In the genomic region with DNA sequence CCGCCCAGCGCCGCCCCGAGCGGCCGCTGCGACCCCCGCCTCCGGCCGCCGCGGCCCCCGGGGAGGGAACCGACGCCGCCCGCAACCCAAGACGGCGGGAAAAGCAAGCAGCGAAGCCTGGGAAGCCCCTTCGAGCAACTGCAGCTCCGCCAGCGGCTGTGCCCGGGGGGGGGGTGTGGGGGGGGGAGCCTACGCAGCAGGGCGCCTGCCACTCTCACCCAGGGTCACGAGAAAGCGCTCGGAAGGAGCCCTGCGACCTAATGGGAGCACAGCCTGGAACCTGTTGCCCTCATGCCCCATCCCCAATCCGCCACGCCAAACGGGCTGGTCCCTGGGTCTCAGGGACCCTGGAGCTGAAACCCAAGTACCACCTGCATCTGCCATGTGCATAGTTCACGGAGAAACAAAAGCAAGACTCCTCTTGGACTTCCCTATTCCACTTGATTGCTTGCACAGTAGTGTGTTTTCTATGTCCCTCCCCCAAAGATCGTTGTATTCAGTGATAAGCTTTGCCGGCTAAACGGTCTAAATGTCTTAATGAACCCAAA, we compare ENCODE assay signal across 1 cellular context.
TF ChIP-seq lines count a peak whose summit lies in the region.

No MANE protein-coding gene starts in this region.

TF ChIP-seq in H1, 55 proteins besides CTCF, POLR2A, EP300 and RAD21:
- no peak for TF ChIP-seq FOSL1 (IDR thresholded peaks at IDR 0.05; ENCODE audit: insufficient read depth, low read depth, low read length)
- no peak for TF ChIP-seq TAF7 (optimal IDR thresholded peaks at IDR 0.05; ENCODE audit: borderline replicate concordance, low read depth, low read length)
- TF ChIP-seq SP4 (IDR thresholded peaks at IDR 0.05; ENCODE audit: low read length): no peak
- TF ChIP-seq CEBPB (IDR thresholded peaks at IDR 0.05; ENCODE audit: low read depth, low read length): no peak
- TF ChIP-seq TEAD4 (IDR thresholded peaks at IDR 0.05; ENCODE audit: low read depth, low read length): no peak
- no peak for TF ChIP-seq CTBP2 (IDR thresholded peaks at IDR 0.05; ENCODE audit: borderline replicate concordance, insufficient read depth, insufficient read length, low read length)
- no peak for TF ChIP-seq BRCA1 (IDR thresholded peaks at IDR 0.05; ENCODE audit: low read depth, low read length)
- no peak for TF ChIP-seq PHF8 (conservative IDR thresholded peaks at IDR 0.05; ENCODE audit: low read depth, low read length)
- TF ChIP-seq HDAC6 (IDR thresholded peaks at IDR 0.05; ENCODE audit: low read depth, low read length): no peak
- no peak for TF ChIP-seq JUN (IDR thresholded peaks at IDR 0.05; ENCODE audit: low read depth, low read length)
- no peak for TF ChIP-seq MAFK (IDR thresholded peaks at IDR 0.05; ENCODE audit: low read depth, low read length)
